In genomic region chr1:46932020-46932419, GRCh38 we compare ENCODE assay signal across 13 cellular contexts. TPM values are rescaled to one million over a fixed set of nuclear protein-coding genes. Genes with fewer than 3 reads are reported as not detected.
"Had no signal": no experiment of that assay in that cellular context is flagged by ENCODE, and none has a peak within 500 bp of the region (broad histone marks: within the 10 kb centered on the region; RNA-seq: fewer than 3 reads in every experiment).

No MANE protein-coding gene starts in this region.

RNA-seq across cellular contexts. Expression of gene CYP4A11, which starts 9.3 kb away (rescaled TPM):
- total RNA-seq: activated B cell treated with CpG ODN at 0.5 μM for 24 hours; activated CD4-positive, alpha-beta memory T cell treated with anti-CD3 and anti-CD28 coated beads for 36 hours; activated CD4-positive, alpha-beta memory T cell treated with anti-CD3 and anti-CD28 coated beads, Interleukin-2, amount 10 ng/mL, durations not matched to agents 7 days and 5 days; activated CD4-positive, alpha-beta T cell treated with anti-CD3 and anti-CD28 coated beads for 36 hours; activated CD4-positive, alpha-beta T cell treated with anti-CD3 and anti-CD28 coated beads, Interleukin-2, amount 10 ng/mL, durations not matched to agents 24 days and 14 days; activated CD4-positive, alpha-beta T cell treated with anti-CD3 and anti-CD28 coated beads, Interleukin-2, amount 10 ng/mL, durations not matched to agents 7 days and 5 days; activated CD8-positive, alpha-beta memory T cell treated with anti-CD3 and anti-CD28 coated beads for 36 hours; activated CD8-positive, alpha-beta memory T cell treated with anti-CD3 and anti-CD28 coated beads, Interleukin-2, amount 10 ng/mL, durations not matched to agents 7 days and 5 days; activated CD8-positive, alpha-beta T cell treated with anti-CD3 and anti-CD28 coated beads for 36 hours; activated CD8-positive, alpha-beta T cell treated with anti-CD3 and anti-CD28 coated beads, Interleukin-2, amount 10 ng/mL, durations not matched to agents 7 days and 5 days; T-helper 1 cell treated with Interleukin-12 subunit alpha and Interleukin-12 subunit beta and Interleukin-4 antibody, amounts not matched to agents 30 ng/mL and 1 ng/mL, for 36 hours; T-helper 17 cell; T-helper 2 cell treated with Interferon-gamma antibody and Interleukin-4, amounts not matched to agents 100 ng/mL and 5 ng/mL, for 36 hours had no signal
